In genomic region chr2:119367472-119368099, GRCh38 we compare ENCODE assay signal across 8 cellular contexts. TPM values are rescaled to one million over a fixed set of nuclear protein-coding genes. Genes with fewer than 3 reads are reported as not detected.
DNase-seq lines count a peak whose midpoint lies in the region; ATAC-seq and TF ChIP-seq lines count a peak whose summit lies in the region.

No MANE protein-coding gene starts in this region.

- BruUV-seq in PC-9 (replicated peaks; lab: Mats Ljungman, UMichigan): no TSS peak

- H3K4me1 ChIP-seq in PC-9 (replicated peaks; ENCODE audit: insufficient read depth) (peaks cover 27% of the 10 kb centered on the region), parathyroid adenoma (peaks cover 39% of the 10 kb centered on the region), aorta (ENCODE audit: control insufficient read depth in 1 of 2, insufficient read depth in 2 of 2, low read length in 2 of 2) (peaks cover 0 to 8% of the 10 kb centered on the region in 2 donors)

- CTCF ChIA-PET in PC-9 (lab: Charles Lee): no interaction called here

- no peaks in the 10 kb centered on the region for H3K9me2 ChIP-seq in PC-9 (ENCODE audit: insufficient read depth)

- H3K9ac ChIP-seq in parathyroid adenoma: peak overlapping the region; percentile 67

- peak overlapping the region; percentile 48; the same call in 1 of the 2 replicates for H3K27ac ChIP-seq in PC-9
- peak overlapping the region; percentile 98 for H3K27ac ChIP-seq in parathyroid adenoma
- H3K27ac ChIP-seq in aorta (ENCODE audit: low read depth in 1 of 2, low read length in 2 of 2): peak overlapping the region in 1 of 2 donors; percentile 14

- 4 to 5% methylated on average over 29 to 32 of the region's 32 CpGs for WGBS in aorta, 2 donors

- H3K4me2 ChIP-seq in PC-9 (peak overlapping the region; percentile 82), parathyroid adenoma (ENCODE audit: low read length) (peak overlapping the region; percentile 93)

- no peaks in the 10 kb centered on the region; the same call in 1 of the 2 replicates for H3F3A ChIP-seq in PC-9 (ENCODE audit: insufficient read depth, low read depth)

- TF ChIP-seq CTCF in PC-9 (conservative IDR thresholded peaks at IDR 0.05) (no peak), parathyroid adenoma (IDR thresholded peaks at IDR 0.05) (no peak)

- ATAC-seq in HG02973 (IDR thresholded peaks at IDR 0.05; ENCODE audit: unreplicated experiment) (peak; percentile 24), Right ventricle myocardium inferior (peak; percentile 50), aorta (ENCODE audit: low FRiP score) (peak; percentile 65)

- peaks cover 22% of the 10 kb centered on the region for H4K20me1 ChIP-seq in PC-9 (ENCODE audit: insufficient read depth)

- H3K9me3 ChIP-seq in PC-9 (ENCODE audit: insufficient read depth, low read depth) (no peaks in the 10 kb centered on the region), parathyroid adenoma (ENCODE audit: control insufficient read depth, low read length) (no peaks in the 10 kb centered on the region), aorta (ENCODE audit: control insufficient read depth, low read length) (peaks cover under 1% of the 10 kb centered on the region)

- H3K4me3 ChIP-seq in PC-9 (peak overlapping the region; percentile 94), parathyroid adenoma (ENCODE audit: low read depth, low read length) (peak overlapping the region; percentile 94), aorta (ENCODE audit: low read length in 2 of 2) (peak overlapping the region; percentile 56 to 60)

- peak; percentile 13 to 27 for DNase-seq in SHP77 (lab: John Stamatoyannopoulos, UW)
- DNase-seq in SHP77 treated with DMSO at 0.1 percent for 48 hours (lab: John Stamatoyannopoulos, UW): no peak
- DNase-seq in PC-9: peak in 1 of 2 experiments; percentile 57
- peak; percentile 45 for DNase-seq in activated naive CD4-positive, alpha-beta T cell treated with anti-CD3 and anti-CD28 coated beads, Interleukin-2, amount 50 U/mL, for 16 hours
- DNase-seq in Right ventricle myocardium inferior (ENCODE audit: missing footprints): peak; percentile 82
- peak; percentile 70 to 85 for DNase-seq in aorta

- intact Hi-C loops in PC-9 (cut with micrococcal nuclease; ENCODE audit: unreplicated experiment): loop anchor here (2.0 kb wide), 2 partner anchors 75 to 125 kb away; no protein-coding TSS in a partner anchor
- intact Hi-C loops in Right ventricle myocardium inferior (cut with DNase I): loop anchor here (1.0 to 10.0 kb wide), 3 partner anchors 20 to 53 kb away; no protein-coding TSS in a partner anchor
- intact Hi-C loops in aorta (cut with DNase I): loop anchor here in 1 of 2 donors (5.0 to 10.0 kb wide), 3 partner anchors 125 to 1553 kb away; partner anchors contain the start of genes DDX18 and STEAP3

- peak overlapping the region; percentile 100 for H2AFZ ChIP-seq in PC-9
- H2AFZ ChIP-seq in parathyroid adenoma: peak overlapping the region; percentile 92

- H3K27me3 ChIP-seq in PC-9 (ENCODE audit: insufficient read depth, low read depth) (no peaks in the 10 kb centered on the region), parathyroid adenoma (ENCODE audit: control insufficient read depth, insufficient read depth, low read length) (no peaks in the 10 kb centered on the region), aorta (ENCODE audit: control insufficient read depth in 1 of 2, insufficient read depth in 2 of 2, low read length in 1 of 2) (no peaks in the 10 kb centered on the region)

- POLR2A ChIA-PET in PC-9 (lab: Charles Lee; ENCODE audit: unreplicated experiment): no interaction called here

- H3K36me3 ChIP-seq in PC-9 (ENCODE audit: low read depth): peaks cover 42% of the 10 kb centered on the region
- no peaks in the 10 kb centered on the region for H3K36me3 ChIP-seq in parathyroid adenoma (ENCODE audit: control insufficient read depth, insufficient read depth, low read length)
- H3K36me3 ChIP-seq in aorta (ENCODE audit: control insufficient read depth in 1 of 2, insufficient read depth in 2 of 2, low read length in 1 of 2): peaks cover 3 to 9% of the 10 kb centered on the region in 2 donors

- peaks cover 49% of the 10 kb centered on the region for H3K79me2 ChIP-seq in PC-9 (ENCODE audit: low read depth)
- peaks cover 20% of the 10 kb centered on the region for H3K79me2 ChIP-seq in parathyroid adenoma

RNA-seq across cellular contexts. Expression of gene DBI, which starts 0.8 kb away (rescaled TPM):
- total RNA-seq in PC-9 (2021) (128 and 265 TPM in 2 replicates), Right ventricle myocardium inferior (299 TPM), aorta (10 to 100 TPM; 60.1 to 63.2 TPM)
- polyA plus RNA-seq in aorta: 100 to 1,000 TPM; 179 to 463 TPM

RNA-seq across cellular contexts. Expression of gene C2orf76, which starts 1.0 kb away (rescaled TPM):
- total RNA-seq in PC-9 (2021): 11.5 and 12.7 TPM in 2 replicates
- 6.8 TPM for total RNA-seq in Right ventricle myocardium inferior
- 10 to 100 TPM; 11.2 to 14.0 TPM for total RNA-seq in aorta
- 10 to 100 TPM; 16.0 to 29.8 TPM for polyA plus RNA-seq in aorta
